8 cellular contexts compared by ENCODE assay signal in genomic region chr18:25832008-25832604, GRCh38.
DNase-seq lines count a peak whose midpoint lies in the region; ATAC-seq and TF ChIP-seq lines count a peak whose summit lies in the region.

No MANE protein-coding gene starts in this region.

- H2BK5ac ChIP-seq in H9 (ENCODE audit: insufficient read length, low read length) = no peak overlapping the region

- peak; percentile 93 for TF ChIP-seq CTCF in H9 (conservative IDR thresholded peaks at IDR 0.05)

- no peaks in the 10 kb centered on the region for H3K9me3 Mint-ChIP-seq in H9

- DNase-seq in activated T-cell treated with anti-CD3 and anti-CD28 coated beads for 48 hours (ENCODE audit: low read depth) (peak; percentile 3), activated T-cell treated with anti-CD3 and anti-CD28 coated beads for 4 hours (no peak), H9 (peak; percentile 66), NCI-H1105 treated with DMSO at 0.1 percent for 48 hours (lab: John Stamatoyannopoulos, UW) (peak; percentile 19), astrocyte of the hippocampus (ENCODE audit: low read depth, low spot score) (peak; percentile 83), iPS DF 4.7 (ENCODE audit: extremely low read depth, low spot score) (peak; percentile 36)
- peak; percentile 2 to 8 for DNase-seq in stimulated activated CD8-positive, alpha-beta memory T cell treated with anti-CD3 and anti-CD28 coated beads, Interleukin-2, amount 100 ng/mL, for 48 hours (ENCODE audit: low read depth in 2 of 2)

- no peak overlapping the region for H3K27ac Mint-ChIP-seq in H9

- no peaks in the 10 kb centered on the region for H3K79me1 ChIP-seq in H9 (ENCODE audit: insufficient read depth, low read depth, low read length, poor library complexity, severe bottlenecking)

- no peak overlapping the region for H4K91ac ChIP-seq in H9 (ENCODE audit: insufficient read length, low read depth, low read length)

- no peaks in the 10 kb centered on the region for H3K4me1 ChIP-seq in H9 (ENCODE audit: insufficient read depth, low read length)

- no peak overlapping the region for H2AFZ ChIP-seq in H9 (ENCODE audit: low read length)

- no peaks in the 10 kb centered on the region for H3K27me3 ChIP-seq in H9 (ENCODE audit: insufficient read depth, low read length)

- H2BK120ac ChIP-seq in H9 (ENCODE audit: low read depth, low read length, poor library complexity, severe bottlenecking) = no peak overlapping the region

- H3K9ac ChIP-seq in H9 (ENCODE audit: extremely low read depth, insufficient read length, low read length) = no peak overlapping the region

- no peak overlapping the region for H3K27ac ChIP-seq in H9 (ENCODE audit: insufficient read length, low read depth, low read length)

- H4K5ac ChIP-seq in H9 (ENCODE audit: insufficient read length, low read depth, low read length) = no peak overlapping the region

- no CpG with 5 or more reads among the region's 3 CpGs for WGBS in H9 (ENCODE audit: extremely low coverage, insufficient read length, low lambda C conversion rate)

- no peaks in the 10 kb centered on the region for H3K9me3 ChIP-seq in H9 (ENCODE audit: control insufficient read depth, low read depth, low read length)

- peaks cover 3% of the 10 kb centered on the region in 2 experiments; a peak in 2 of 4 replicates for H3K4me1 Mint-ChIP-seq in H9

- H4K20me1 ChIP-seq in H9 (ENCODE audit: control insufficient read depth, insufficient read depth, insufficient read length) = no peaks in the 10 kb centered on the region

- H2AK5ac ChIP-seq in H9 (ENCODE audit: insufficient read length, low read length) = no peak overlapping the region

- no peak overlapping the region for H3K14ac ChIP-seq in H9 (ENCODE audit: insufficient read depth, low read length)

- H3K4me2 ChIP-seq in H9 (ENCODE audit: insufficient read depth, insufficient read length, low read length) = no peak overlapping the region

- H4K8ac ChIP-seq in H9 (replicated peaks; ENCODE audit: insufficient read length, low read depth, low read length) = no peak overlapping the region

- no peaks in the 10 kb centered on the region for H3K36me3 Mint-ChIP-seq in H9 (ENCODE audit: insufficient read depth in 1 of 3, low read depth in 3 of 3)

- no peak overlapping the region for H3K56ac ChIP-seq in H9 (ENCODE audit: insufficient read length, low read depth, low read length)

- H3T11ph ChIP-seq in H9 (ENCODE audit: low read length) = no peak overlapping the region

- no peak overlapping the region for H2BK20ac ChIP-seq in H9 (ENCODE audit: low read depth, low read length, poor library complexity, severe bottlenecking)

- no peak overlapping the region for H3K4me3 Mint-ChIP-seq in H9

- no peak overlapping the region for H3K18ac ChIP-seq in H9 (ENCODE audit: insufficient read length, low read depth, low read length)

- H3K27me3 Mint-ChIP-seq in H9 (ENCODE audit: low read depth) = no peaks in the 10 kb centered on the region; the same call in 1 of the 2 replicates

- no peaks in the 10 kb centered on the region for H3K23me2 ChIP-seq in H9 (ENCODE audit: insufficient read length, low read depth, low read length, poor library complexity, severe bottlenecking)

- H2BK12ac ChIP-seq in H9 (ENCODE audit: insufficient read length, low read depth, low read length) = no peak overlapping the region

- no peak overlapping the region for H3K23ac ChIP-seq in H9 (ENCODE audit: insufficient read length, low read depth, low read length)

- no peak overlapping the region for H2BK15ac ChIP-seq in H9 (ENCODE audit: low read depth, low read length)

- H3K79me2 ChIP-seq in H9 (ENCODE audit: insufficient read depth, low read length) = no peaks in the 10 kb centered on the region

- ATAC-seq in GM18858 (IDR thresholded peaks at IDR 0.05; ENCODE audit: unreplicated experiment) = no peak

- no peak overlapping the region for H3K4ac ChIP-seq in H9 (ENCODE audit: low read depth, low read length)
